ENCODE assay signal across 1 cellular context in the genomic region with DNA sequence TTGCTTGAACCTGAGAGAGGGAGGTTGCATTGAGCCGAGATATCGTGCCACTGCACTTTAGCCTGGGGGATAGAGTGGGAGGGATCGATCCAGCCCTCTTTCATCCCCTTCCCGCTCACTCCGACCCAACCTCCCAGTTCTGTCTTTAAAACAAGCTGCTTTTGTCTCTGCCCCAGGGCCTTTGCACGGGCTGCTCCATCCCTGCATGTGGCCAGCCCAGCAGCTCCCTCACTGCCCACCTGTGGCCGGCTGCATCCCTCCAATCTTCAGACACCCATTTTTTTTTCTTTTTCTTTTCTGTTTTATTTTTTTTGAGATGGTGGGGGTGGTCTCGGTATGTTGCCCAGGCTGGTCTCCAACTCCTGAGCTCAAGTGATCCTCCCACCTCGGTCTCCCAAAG.
TF ChIP-seq lines count a peak whose summit lies in the region.

No MANE protein-coding gene starts in this region.

TF ChIP-seq in HepG2, 621 proteins besides CTCF, POLR2A, EP300 and RAD21:
- TF ChIP-seq MED13 (CRISPR knock-in tag; IDR thresholded peaks at IDR 0.05) (no peak), ZNF205 (CRISPR knock-in tag; IDR thresholded peaks at IDR 0.05) (no peak), ONECUT2 (CRISPR knock-in tag; IDR thresholded peaks at IDR 0.05) (no peak), ZFP36 (IDR thresholded peaks at IDR 0.05; ENCODE audit: borderline replicate concordance, low read depth, low read length, partially characterized antibody) (no peak), NR1H2 (CRISPR knock-in tag; IDR thresholded peaks at IDR 0.05; ENCODE audit: borderline replicate concordance, low read depth) (no peak), ZMYM3 (CRISPR knock-in tag; IDR thresholded peaks at IDR 0.05) (peak; percentile 68; the same call in 1 of the 2 replicates)
